24 cellular contexts compared by ENCODE assay signal in the genomic region with DNA sequence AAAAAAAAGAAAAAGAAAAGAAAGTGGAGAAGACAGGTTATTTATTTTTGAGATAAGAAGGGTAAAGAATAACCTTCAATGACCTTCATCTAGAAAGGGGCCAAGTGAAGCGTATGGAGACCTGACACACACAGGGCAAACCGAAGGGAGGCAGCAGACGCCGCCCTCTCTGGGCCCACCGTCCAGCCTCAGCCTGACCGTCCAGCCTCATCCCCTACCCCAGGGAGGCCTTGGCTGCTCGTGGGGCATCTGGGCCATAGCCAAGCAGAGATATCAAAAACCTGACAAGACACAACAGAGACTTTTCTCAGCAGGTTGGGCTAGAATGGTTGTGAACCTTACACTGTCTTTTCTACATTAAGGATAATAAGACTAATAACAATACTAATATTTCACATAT. TPM values are rescaled to one million over a fixed set of nuclear protein-coding genes. Genes with fewer than 3 reads are reported as not detected.
DNase-seq lines count a peak whose midpoint lies in the region; ATAC-seq, FAIRE-seq and TF ChIP-seq lines count a peak whose summit lies in the region.
"Had no signal": no experiment of that assay in that cellular context is flagged by ENCODE, and none has a peak within 500 bp of the region (broad histone marks: within the 10 kb centered on the region; RNA-seq: fewer than 3 reads in every experiment).

No MANE protein-coding gene starts in this region.

- H3K4me1 ChIP-seq in SJCRH30, result peaks cover 2% of the 10 kb centered on the region; the same call in 1 of the 2 replicates
- H3K4me1 ChIP-seq in kidney (ENCODE audit: control insufficient read depth in 1 of 2, insufficient read depth in 1 of 2, low read depth in 1 of 2, low read length in 2 of 2), result peaks cover 35 to 42% of the 10 kb centered on the region in 2 donors
- H3K4me1 ChIP-seq: Caco-2 had no signal

- no peak overlapping the region for H3K9ac ChIP-seq in kidney (ENCODE audit: low read length in 2 of 2)
- H3K9ac ChIP-seq: BLaER1, GM23248 had no signal

- FAIRE-seq in kidney (lab: Jason Lieb, UNC), result no peak
- FAIRE-seq in HTR-8/SVneo (lab: Jason Lieb, UNC), result no peak
- FAIRE-seq: A204.1, G401.6, GM12892, GM19239, H1 had no signal

- ATAC-seq in HG02870 (IDR thresholded peaks at IDR 0.05; ENCODE audit: unreplicated experiment) (no peak), GM18502 (IDR thresholded peaks at IDR 0.05; ENCODE audit: poor library complexity, unreplicated experiment) (no peak)
- ATAC-seq: CD8-positive, alpha-beta T cell had no signal

- no peaks in the 10 kb centered on the region for H3K27me3 ChIP-seq in SJCRH30
- H3K27me3 ChIP-seq: BLaER1 had no signal

- TF ChIP-seq CTCF in kidney (IDR thresholded peaks at IDR 0.05; ENCODE audit: borderline replicate concordance, extremely low read depth, insufficient read depth), result no peak

- H3K27ac ChIP-seq in SJCRH30 (peak overlapping the region; percentile 68), kidney (ENCODE audit: low read depth in 2 of 2, low read length in 2 of 2) (no peak overlapping the region)
- H3K27ac ChIP-seq: 22Rv1, BLaER1, C4-2B, GM23248 had no signal

- H3K4me3 ChIP-seq in SJCRH30 (no peak overlapping the region), kidney (ENCODE audit: low read length in 2 of 2) (no peak overlapping the region)
- H3K4me3 ChIP-seq: BLaER1, GM23248 had no signal

- intact Hi-C loops in kidney (cut with DNase I) (no loop called here), posterior vena cava (cut with DNase I) (no loop called here)

- H3K36me3 ChIP-seq in SJCRH30 (no peaks in the 10 kb centered on the region), kidney (ENCODE audit: control insufficient read depth in 1 of 2, insufficient read depth in 2 of 2, low read length in 2 of 2) (no peaks in the 10 kb centered on the region)
- H3K36me3 ChIP-seq: BLaER1 had no signal

- peak; percentile 53 for DNase-seq in activated effector memory CD4-positive, alpha-beta T cell treated with anti-CD3 and anti-CD28 coated beads, Interleukin-2, amount 50 U/mL, for 16 hours
- no peak for DNase-seq in activated effector memory CD4-positive, alpha-beta T cell treated with Interleukin-2 at 50 U/mL for 16 hours
- no peak for DNase-seq in SJCRH30
- DNase-seq in kidney, result peak; percentile 21
- DNase-seq in posterior vena cava (ENCODE audit: low spot score), result peak; percentile 52
- no peak for DNase-seq in HTR-8/SVneo (ENCODE audit: insufficient read length, low spot score)
- DNase-seq: Caco-2; CD4-positive, CD25-positive, alpha-beta regulatory T cell; CD8-positive, alpha-beta T cell; DMS153; DND-41; GM23248; H7; HCEC 1CT had no signal

- no peaks in the 10 kb centered on the region; the same call in 1 of the 2 replicates for H3K9me3 ChIP-seq in SJCRH30 (replicated peaks)
- no peaks in the 10 kb centered on the region for H3K9me3 ChIP-seq in kidney (ENCODE audit: control insufficient read depth in 1 of 2, low read length in 2 of 2)
- H3K9me3 ChIP-seq: BLaER1, Caco-2 had no signal

RNA-seq across cellular contexts. Expression of gene PRKAG2, which starts 10.9 kb away (rescaled TPM):
- 9.5 and 10.9 TPM in 2 replicates for total RNA-seq in SJCRH30 (2014; rRNA removed; shearing (Covaris generic))
- total RNA-seq in kidney, result 40.7 TPM
- 40.9 TPM for polyA plus RNA-seq in kidney (ENCODE audit: insufficient read depth, low read depth, low replicate concordance)
- total RNA-seq in posterior vena cava, result 10 to 100 TPM; 91.8 to 94.2 TPM

Comparison
In these comparisons a context has a peak if more than half of its experiments do, and no peak if none do; other contexts are left out.
1. DNase-seq: peak in activated effector memory CD4-positive, alpha-beta T cell treated with anti-CD3 and anti-CD28 coated beads, Interleukin-2, amount 50 U/mL, for 16 hours (single experiment), kidney (single experiment) and posterior vena cava (single experiment); none in activated effector memory CD4-positive, alpha-beta T cell treated with Interleukin-2 at 50 U/mL for 16 hours (single experiment), SJCRH30 (0 of 2) and HTR-8/SVneo (single experiment).